In genomic region chr1:154186852-154187501, GRCh38 we compare ENCODE assay signal across 2 cellular contexts.
A peak's percentile ranks its signal among the peaks of the same experiment; 100 is the strongest.
TF ChIP-seq lines count a peak whose summit lies in the region.

No MANE protein-coding gene starts in this region.

TF ChIP-seq in GM23338, 12 proteins besides CTCF, POLR2A, EP300 and RAD21:
- TF ChIP-seq, protein P1, sequence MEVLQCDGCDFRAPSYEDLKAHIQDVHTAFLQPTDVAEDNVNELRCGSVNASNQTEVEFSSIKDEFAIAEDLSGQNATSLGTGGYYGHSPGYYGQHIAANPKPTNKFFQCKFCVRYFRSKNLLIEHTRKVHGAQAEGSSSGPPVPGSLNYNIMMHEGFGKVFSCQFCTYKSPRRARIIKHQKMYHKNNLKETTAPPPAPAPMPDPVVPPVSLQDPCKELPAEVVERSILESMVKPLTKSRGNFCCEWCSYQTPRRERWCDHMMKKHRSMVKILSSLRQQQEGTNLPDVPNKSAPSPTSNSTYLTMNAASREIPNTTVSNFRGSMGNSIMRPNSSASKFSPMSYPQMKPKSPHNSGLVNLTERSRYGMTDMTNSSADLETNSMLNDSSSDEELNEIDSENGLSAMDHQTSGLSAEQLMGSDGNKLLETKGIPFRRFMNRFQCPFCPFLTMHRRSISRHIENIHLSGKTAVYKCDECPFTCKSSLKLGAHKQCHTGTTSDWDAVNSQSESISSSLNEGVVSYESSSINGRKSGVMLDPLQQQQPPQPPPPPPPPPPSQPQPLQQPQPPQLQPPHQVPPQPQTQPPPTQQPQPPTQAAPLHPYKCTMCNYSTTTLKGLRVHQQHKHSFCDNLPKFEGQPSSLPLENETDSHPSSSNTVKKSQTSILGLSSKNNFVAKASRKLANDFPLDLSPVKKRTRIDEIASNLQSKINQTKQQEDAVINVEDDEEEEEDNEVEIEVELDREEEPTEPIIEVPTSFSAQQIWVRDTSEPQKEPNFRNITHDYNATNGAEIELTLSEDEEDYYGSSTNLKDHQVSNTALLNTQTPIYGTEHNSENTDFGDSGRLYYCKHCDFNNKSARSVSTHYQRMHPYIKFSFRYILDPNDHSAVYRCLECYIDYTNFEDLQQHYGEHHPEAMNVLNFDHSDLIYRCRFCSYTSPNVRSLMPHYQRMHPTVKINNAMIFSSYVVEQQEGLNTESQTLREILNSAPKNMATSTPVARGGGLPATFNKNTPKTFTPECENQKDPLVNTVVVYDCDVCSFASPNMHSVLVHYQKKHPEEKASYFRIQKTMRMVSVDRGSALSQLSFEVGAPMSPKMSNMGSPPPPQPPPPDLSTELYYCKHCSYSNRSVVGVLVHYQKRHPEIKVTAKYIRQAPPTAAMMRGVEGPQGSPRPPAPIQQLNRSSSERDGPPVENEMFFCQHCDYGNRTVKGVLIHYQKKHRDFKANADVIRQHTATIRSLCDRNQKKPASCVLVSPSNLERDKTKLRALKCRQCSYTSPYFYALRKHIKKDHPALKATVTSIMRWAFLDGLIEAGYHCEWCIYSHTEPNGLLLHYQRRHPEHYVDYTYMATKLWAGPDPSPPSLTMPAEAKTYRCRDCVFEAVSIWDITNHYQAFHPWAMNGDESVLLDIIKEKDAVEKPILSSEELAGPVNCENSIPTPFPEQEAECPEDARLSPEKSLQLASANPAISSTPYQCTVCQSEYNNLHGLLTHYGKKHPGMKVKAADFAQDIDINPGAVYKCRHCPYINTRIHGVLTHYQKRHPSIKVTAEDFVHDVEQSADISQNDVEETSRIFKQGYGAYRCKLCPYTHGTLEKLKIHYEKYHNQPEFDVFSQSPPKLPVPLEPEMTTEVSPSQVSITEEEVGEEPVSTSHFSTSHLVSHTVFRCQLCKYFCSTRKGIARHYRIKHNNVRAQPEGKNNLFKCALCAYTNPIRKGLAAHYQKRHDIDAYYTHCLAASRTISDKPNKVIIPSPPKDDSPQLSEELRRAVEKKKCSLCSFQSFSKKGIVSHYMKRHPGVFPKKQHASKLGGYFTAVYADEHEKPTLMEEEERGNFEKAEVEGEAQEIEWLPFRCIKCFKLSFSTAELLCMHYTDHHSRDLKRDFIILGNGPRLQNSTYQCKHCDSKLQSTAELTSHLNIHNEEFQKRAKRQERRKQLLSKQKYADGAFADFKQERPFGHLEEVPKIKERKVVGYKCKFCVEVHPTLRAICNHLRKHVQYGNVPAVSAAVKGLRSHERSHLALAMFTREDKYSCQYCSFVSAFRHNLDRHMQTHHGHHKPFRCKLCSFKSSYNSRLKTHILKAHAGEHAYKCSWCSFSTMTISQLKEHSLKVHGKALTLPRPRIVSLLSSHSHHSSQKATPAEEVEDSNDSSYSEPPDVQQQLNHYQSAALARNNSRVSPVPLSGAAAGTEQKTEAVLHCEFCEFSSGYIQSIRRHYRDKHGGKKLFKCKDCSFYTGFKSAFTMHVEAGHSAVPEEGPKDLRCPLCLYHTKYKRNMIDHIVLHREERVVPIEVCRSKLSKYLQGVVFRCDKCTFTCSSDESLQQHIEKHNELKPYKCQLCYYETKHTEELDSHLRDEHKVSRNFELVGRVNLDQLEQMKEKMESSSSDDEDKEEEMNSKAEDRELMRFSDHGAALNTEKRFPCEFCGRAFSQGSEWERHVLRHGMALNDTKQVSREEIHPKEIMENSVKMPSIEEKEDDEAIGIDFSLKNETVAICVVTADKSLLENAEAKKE (CRISPR knock-in tag; IDR thresholded peaks at IDR 0.05): peak; percentile 62
- TF ChIP-seq, protein P2, sequence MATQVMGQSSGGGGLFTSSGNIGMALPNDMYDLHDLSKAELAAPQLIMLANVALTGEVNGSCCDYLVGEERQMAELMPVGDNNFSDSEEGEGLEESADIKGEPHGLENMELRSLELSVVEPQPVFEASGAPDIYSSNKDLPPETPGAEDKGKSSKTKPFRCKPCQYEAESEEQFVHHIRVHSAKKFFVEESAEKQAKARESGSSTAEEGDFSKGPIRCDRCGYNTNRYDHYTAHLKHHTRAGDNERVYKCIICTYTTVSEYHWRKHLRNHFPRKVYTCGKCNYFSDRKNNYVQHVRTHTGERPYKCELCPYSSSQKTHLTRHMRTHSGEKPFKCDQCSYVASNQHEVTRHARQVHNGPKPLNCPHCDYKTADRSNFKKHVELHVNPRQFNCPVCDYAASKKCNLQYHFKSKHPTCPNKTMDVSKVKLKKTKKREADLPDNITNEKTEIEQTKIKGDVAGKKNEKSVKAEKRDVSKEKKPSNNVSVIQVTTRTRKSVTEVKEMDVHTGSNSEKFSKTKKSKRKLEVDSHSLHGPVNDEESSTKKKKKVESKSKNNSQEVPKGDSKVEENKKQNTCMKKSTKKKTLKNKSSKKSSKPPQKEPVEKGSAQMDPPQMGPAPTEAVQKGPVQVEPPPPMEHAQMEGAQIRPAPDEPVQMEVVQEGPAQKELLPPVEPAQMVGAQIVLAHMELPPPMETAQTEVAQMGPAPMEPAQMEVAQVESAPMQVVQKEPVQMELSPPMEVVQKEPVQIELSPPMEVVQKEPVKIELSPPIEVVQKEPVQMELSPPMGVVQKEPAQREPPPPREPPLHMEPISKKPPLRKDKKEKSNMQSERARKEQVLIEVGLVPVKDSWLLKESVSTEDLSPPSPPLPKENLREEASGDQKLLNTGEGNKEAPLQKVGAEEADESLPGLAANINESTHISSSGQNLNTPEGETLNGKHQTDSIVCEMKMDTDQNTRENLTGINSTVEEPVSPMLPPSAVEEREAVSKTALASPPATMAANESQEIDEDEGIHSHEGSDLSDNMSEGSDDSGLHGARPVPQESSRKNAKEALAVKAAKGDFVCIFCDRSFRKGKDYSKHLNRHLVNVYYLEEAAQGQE (IDR thresholded peaks at IDR 0.05; ENCODE audit: unreplicated experiment): no peak
- TF ChIP-seq ZNF114 (CRISPR knock-in tag; IDR thresholded peaks at IDR 0.05) (no peak), ZNF331 (CRISPR knock-in tag; IDR thresholded peaks at IDR 0.05; ENCODE audit: low read depth) (no peak), POLR2AphosphoS5 (IDR thresholded peaks at IDR 0.05; ENCODE audit: low read depth) (no peak), JUNB (IDR thresholded peaks at IDR 0.05; ENCODE audit: unreplicated experiment) (no peak)
TF ChIP-seq in GM23338: peak in this region for 1.

TF ChIP-seq in GM12878, 131 proteins besides CTCF, POLR2A, EP300 and RAD21:
- TF ChIP-seq STAT1 (conservative IDR thresholded peaks at IDR 0.05): no peak
- TF ChIP-seq, protein P3, sequence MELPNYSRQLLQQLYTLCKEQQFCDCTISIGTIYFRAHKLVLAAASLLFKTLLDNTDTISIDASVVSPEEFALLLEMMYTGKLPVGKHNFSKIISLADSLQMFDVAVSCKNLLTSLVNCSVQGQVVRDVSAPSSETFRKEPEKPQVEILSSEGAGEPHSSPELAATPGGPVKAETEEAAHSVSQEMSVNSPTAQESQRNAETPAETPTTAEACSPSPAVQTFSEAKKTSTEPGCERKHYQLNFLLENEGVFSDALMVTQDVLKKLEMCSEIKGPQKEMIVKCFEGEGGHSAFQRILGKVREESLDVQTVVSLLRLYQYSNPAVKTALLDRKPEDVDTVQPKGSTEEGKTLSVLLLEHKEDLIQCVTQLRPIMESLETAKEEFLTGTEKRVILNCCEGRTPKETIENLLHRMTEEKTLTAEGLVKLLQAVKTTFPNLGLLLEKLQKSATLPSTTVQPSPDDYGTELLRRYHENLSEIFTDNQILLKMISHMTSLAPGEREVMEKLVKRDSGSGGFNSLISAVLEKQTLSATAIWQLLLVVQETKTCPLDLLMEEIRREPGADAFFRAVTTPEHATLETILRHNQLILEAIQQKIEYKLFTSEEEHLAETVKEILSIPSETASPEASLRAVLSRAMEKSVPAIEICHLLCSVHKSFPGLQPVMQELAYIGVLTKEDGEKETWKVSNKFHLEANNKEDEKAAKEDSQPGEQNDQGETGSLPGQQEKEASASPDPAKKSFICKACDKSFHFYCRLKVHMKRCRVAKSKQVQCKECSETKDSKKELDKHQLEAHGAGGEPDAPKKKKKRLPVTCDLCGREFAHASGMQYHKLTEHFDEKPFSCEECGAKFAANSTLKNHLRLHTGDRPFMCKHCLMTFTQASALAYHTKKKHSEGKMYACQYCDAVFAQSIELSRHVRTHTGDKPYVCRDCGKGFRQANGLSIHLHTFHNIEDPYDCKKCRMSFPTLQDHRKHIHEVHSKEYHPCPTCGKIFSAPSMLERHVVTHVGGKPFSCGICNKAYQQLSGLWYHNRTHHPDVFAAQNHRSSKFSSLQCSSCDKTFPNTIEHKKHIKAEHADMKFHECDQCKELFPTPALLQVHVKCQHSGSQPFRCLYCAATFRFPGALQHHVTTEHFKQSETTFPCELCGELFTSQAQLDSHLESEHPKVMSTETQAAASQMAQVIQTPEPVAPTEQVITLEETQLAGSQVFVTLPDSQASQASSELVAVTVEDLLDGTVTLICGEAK (IDR thresholded peaks at IDR 0.05; ENCODE audit: borderline replicate concordance): peak; percentile 88
